ENCODE assay signal across 8 cellular contexts in genomic region chrX:27336466-27337091, GRCh38.
DNase-seq lines count a peak whose midpoint lies in the region; ATAC-seq, FAIRE-seq and TF ChIP-seq lines count a peak whose summit lies in the region.

No MANE protein-coding gene starts in this region.

- no peaks in the 10 kb centered on the region for H3K36me3 ChIP-seq in KMS-11 (ENCODE audit: insufficient read depth)

- TF ChIP-seq CTCF in AG09319 (IDR thresholded peaks at IDR 0.05; ENCODE audit: low read depth, low read length) (peak; percentile 78), KMS-11 (conservative IDR thresholded peaks at IDR 0.05; ENCODE audit: low read depth, low read length) (peak; percentile 81), coronary artery (IDR thresholded peaks at IDR 0.05) (peak; percentile 44)

- H3K27ac ChIP-seq in KMS-11 (no peak overlapping the region), coronary artery (no peak overlapping the region)

- H3K27me3 ChIP-seq in KMS-11 (ENCODE audit: insufficient read depth, low read depth): no peaks in the 10 kb centered on the region

- no peaks in the 10 kb centered on the region for H4K20me1 ChIP-seq in KMS-11 (ENCODE audit: insufficient read depth)

- no peaks in the 10 kb centered on the region for H3K79me2 ChIP-seq in KMS-11 (ENCODE audit: insufficient read depth, low read depth)

- H3K4me3 ChIP-seq in KMS-11 (IDR thresholded peaks at IDR 0.05; ENCODE audit: insufficient read depth, low read depth, low read length): no peak overlapping the region
- no peak overlapping the region for H3K4me3 ChIP-seq in coronary artery

- H3K9ac ChIP-seq in KMS-11: no peak overlapping the region

- H3K4me1 ChIP-seq in KMS-11 (ENCODE audit: low read depth, poor library complexity, severe bottlenecking): peaks cover 15% of the 10 kb centered on the region

- FAIRE-seq in GM12892 (lab: Jason Lieb, UNC): peak; percentile 82

- peak; percentile 39; the same call in 1 of the 3 replicates for ATAC-seq in SK-N-SH treated with all-trans-retinoic acid at 6 μM for 48 hours
- no peak for ATAC-seq in GM19328 (IDR thresholded peaks at IDR 0.05; ENCODE audit: unreplicated experiment)
- ATAC-seq in HG03175 (IDR thresholded peaks at IDR 0.05; ENCODE audit: unreplicated experiment): no peak

- H3K4me2 ChIP-seq in KMS-11: 0 out of 2 replicates have a peak overlapping the region, but pooled peaks have one; percentile 17

- no peak for DNase-seq in AG09319 (ENCODE audit: extremely low read depth, low read depth)
- DNase-seq in GM12892 (ENCODE audit: insufficient read length): no peak
- no peak for DNase-seq in coronary artery (ENCODE audit: low spot score)
- peak; percentile 24 for DNase-seq in myocyte (ENCODE audit: low read depth)

- no peak overlapping the region for H2AFZ ChIP-seq in KMS-11 (ENCODE audit: low read depth)

- TF ChIP-seq POLR2A in GM12892 (IDR thresholded peaks at IDR 0.05; ENCODE audit: low read depth, low read length): no peak

TF ChIP-seq in SK-N-SH treated with all-trans-retinoic acid at 6 μM for 48 hours, 23 proteins besides CTCF, POLR2A, EP300 and RAD21:
- TF ChIP-seq, protein P1, sequence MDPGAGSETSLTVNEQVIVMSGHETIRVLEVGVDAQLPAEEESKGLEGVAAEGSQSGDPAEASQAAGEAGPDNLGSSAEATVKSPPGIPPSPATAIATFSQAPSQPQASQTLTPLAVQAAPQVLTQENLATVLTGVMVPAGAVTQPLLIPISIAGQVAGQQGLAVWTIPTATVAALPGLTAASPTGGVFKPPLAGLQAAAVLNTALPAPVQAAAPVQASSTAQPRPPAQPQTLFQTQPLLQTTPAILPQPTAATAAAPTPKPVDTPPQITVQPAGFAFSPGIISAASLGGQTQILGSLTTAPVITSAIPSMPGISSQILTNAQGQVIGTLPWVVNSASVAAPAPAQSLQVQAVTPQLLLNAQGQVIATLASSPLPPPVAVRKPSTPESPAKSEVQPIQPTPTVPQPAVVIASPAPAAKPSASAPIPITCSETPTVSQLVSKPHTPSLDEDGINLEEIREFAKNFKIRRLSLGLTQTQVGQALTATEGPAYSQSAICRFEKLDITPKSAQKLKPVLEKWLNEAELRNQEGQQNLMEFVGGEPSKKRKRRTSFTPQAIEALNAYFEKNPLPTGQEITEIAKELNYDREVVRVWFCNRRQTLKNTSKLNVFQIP (CRISPR knock-in tag; IDR thresholded peaks at IDR 0.05; ENCODE audit: borderline replicate concordance, low read depth): no peak
- TF ChIP-seq CSDC2 (CRISPR knock-in tag; IDR thresholded peaks at IDR 0.05) (no peak), OSR1 (CRISPR knock-in tag; IDR thresholded peaks at IDR 0.05) (no peak), ESRRG (CRISPR knock-in tag; IDR thresholded peaks at IDR 0.05) (no peak), BACH2 (CRISPR knock-in tag; IDR thresholded peaks at IDR 0.05; ENCODE audit: borderline replicate concordance) (no peak), SNAI2 (CRISPR knock-in tag; IDR thresholded peaks at IDR 0.05) (no peak), ZFP30 (CRISPR knock-in tag; IDR thresholded peaks at IDR 0.05) (no peak), GLIS3 (CRISPR knock-in tag; IDR thresholded peaks at IDR 0.05) (no peak), TCF4 (CRISPR knock-in tag; IDR thresholded peaks at IDR 0.05; ENCODE audit: borderline replicate concordance) (no peak), ZNF565 (CRISPR knock-in tag; conservative IDR thresholded peaks at IDR 0.05; ENCODE audit: low read depth) (no peak), ZNF70 (CRISPR knock-in tag; IDR thresholded peaks at IDR 0.05) (no peak), ISL1 (CRISPR knock-in tag; IDR thresholded peaks at IDR 0.05) (no peak), RARB (CRISPR knock-in tag; IDR thresholded peaks at IDR 0.05) (no peak)
- TF ChIP-seq, protein P2, sequence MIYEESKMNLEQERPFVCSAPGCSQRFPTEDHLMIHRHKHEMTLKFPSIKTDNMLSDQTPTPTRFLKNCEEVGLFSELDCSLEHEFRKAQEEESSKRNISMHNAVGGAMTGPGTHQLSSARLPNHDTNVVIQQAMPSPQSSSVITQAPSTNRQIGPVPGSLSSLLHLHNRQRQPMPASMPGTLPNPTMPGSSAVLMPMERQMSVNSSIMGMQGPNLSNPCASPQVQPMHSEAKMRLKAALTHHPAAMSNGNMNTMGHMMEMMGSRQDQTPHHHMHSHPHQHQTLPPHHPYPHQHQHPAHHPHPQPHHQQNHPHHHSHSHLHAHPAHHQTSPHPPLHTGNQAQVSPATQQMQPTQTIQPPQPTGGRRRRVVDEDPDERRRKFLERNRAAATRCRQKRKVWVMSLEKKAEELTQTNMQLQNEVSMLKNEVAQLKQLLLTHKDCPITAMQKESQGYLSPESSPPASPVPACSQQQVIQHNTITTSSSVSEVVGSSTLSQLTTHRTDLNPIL (CRISPR knock-in tag; IDR thresholded peaks at IDR 0.05; ENCODE audit: low read depth): no peak
- TF ChIP-seq, protein P3, sequence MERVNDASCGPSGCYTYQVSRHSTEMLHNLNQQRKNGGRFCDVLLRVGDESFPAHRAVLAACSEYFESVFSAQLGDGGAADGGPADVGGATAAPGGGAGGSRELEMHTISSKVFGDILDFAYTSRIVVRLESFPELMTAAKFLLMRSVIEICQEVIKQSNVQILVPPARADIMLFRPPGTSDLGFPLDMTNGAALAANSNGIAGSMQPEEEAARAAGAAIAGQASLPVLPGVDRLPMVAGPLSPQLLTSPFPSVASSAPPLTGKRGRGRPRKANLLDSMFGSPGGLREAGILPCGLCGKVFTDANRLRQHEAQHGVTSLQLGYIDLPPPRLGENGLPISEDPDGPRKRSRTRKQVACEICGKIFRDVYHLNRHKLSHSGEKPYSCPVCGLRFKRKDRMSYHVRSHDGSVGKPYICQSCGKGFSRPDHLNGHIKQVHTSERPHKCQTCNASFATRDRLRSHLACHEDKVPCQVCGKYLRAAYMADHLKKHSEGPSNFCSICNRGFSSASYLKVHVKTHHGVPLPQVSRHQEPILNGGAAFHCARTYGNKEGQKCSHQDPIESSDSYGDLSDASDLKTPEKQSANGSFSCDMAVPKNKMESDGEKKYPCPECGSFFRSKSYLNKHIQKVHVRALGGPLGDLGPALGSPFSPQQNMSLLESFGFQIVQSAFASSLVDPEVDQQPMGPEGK (CRISPR knock-in tag; IDR thresholded peaks at IDR 0.05; ENCODE audit: borderline replicate concordance): no peak
